8 cellular contexts compared by ENCODE assay signal in genomic region chr5:67003373-67003905, GRCh38.
DNase-seq lines count a peak whose midpoint lies in the region; ATAC-seq, FAIRE-seq and TF ChIP-seq lines count a peak whose summit lies in the region.

No MANE protein-coding gene starts in this region.

- ATAC-seq in heart left ventricle (no peak), left cardiac atrium (no peak), lower lobe of right lung (no peak), HG02973 (IDR thresholded peaks at IDR 0.05; ENCODE audit: unreplicated experiment) (no peak)

- H3K4me1 ChIP-seq in heart left ventricle (peaks cover 0 to 54% (median 39%) of the 10 kb centered on the region in 12 donors), lower lobe of right lung (peaks cover 51% of the 10 kb centered on the region), urinary bladder (ENCODE audit: insufficient read depth) (no peaks in the 10 kb centered on the region)

- H3K4me3 ChIP-seq in heart left ventricle: peak overlapping the region; percentile 30 to 69 (median 62)
- H3K4me3 ChIP-seq in astrocyte of the cerebellum (ENCODE audit: low read depth, low read length): peak overlapping the region; percentile 55
- H3K4me3 ChIP-seq in lower lobe of right lung: peak overlapping the region; percentile 64
- peak overlapping the region; percentile 62 for H3K4me3 ChIP-seq in urinary bladder (ENCODE audit: low read depth, low read length)

- DNase-seq in heart left ventricle: no peak
- no peak for DNase-seq in left cardiac atrium
- no peak for DNase-seq in astrocyte of the cerebellum (ENCODE audit: low read depth)
- DNase-seq in lower lobe of right lung: no peak
- DNase-seq in GM12892 (ENCODE audit: insufficient read length): no peak
- no peak for DNase-seq in NCI-H526 (lab: John Stamatoyannopoulos, UW)

- TF ChIP-seq CTCF in heart left ventricle (IDR thresholded peaks at IDR 0.05): no peak
- no peak for TF ChIP-seq CTCF in astrocyte of the cerebellum (IDR thresholded peaks at IDR 0.05; ENCODE audit: low read depth, low read length, missing control alignments)
- TF ChIP-seq CTCF in lower lobe of right lung (IDR thresholded peaks at IDR 0.05): no peak

- H3K27ac ChIP-seq in heart left ventricle (peak overlapping the region; percentile 83 to 95 (median 90)), lower lobe of right lung (peak overlapping the region; percentile 88), urinary bladder (ENCODE audit: low read depth) (peak overlapping the region; percentile 78)

- H3K36me3 ChIP-seq in heart left ventricle (no peaks in the 10 kb centered on the region), lower lobe of right lung (no peaks in the 10 kb centered on the region), urinary bladder (ENCODE audit: insufficient read depth) (no peaks in the 10 kb centered on the region)

- H3K9me3 ChIP-seq in heart left ventricle (no peaks in the 10 kb centered on the region), lower lobe of right lung (no peaks in the 10 kb centered on the region)

- in situ Hi-C loops in astrocyte of the cerebellum (cut with HindIII; ENCODE audit: low sequenced_read_pairs): no loop called here

- H3K27me3 ChIP-seq in heart left ventricle (no peaks in the 10 kb centered on the region), lower lobe of right lung (ENCODE audit: low read depth) (no peaks in the 10 kb centered on the region)

- TF ChIP-seq POLR2A in heart left ventricle (IDR thresholded peaks at IDR 0.05) (no peak), GM12892 (IDR thresholded peaks at IDR 0.05; ENCODE audit: low read depth, low read length) (no peak)

- 21 to 23% (median 22%) methylated on average over 6 of the region's 6 CpGs for WGBS in heart left ventricle, 4 donors
- WGBS in urinary bladder: 14% methylated on average over 6 of the region's 6 CpGs

- no peak for FAIRE-seq in GM12892 (lab: Jason Lieb, UNC)

- intact Hi-C loops in heart left ventricle (cut with DNase I): loop anchor here in 7 of 10 donors (5.0 to 10.0 kb wide), 6 partner anchors 44 to 101 kb away; no protein-coding TSS in a partner anchor
- intact Hi-C loops in left cardiac atrium (cut with DNase I): loop anchor here (10.0 kb wide), 1 partner anchor 91 kb away; no protein-coding TSS in a partner anchor
- intact Hi-C loops in lower lobe of right lung (cut with DNase I): no loop called here
